In the genomic region with DNA sequence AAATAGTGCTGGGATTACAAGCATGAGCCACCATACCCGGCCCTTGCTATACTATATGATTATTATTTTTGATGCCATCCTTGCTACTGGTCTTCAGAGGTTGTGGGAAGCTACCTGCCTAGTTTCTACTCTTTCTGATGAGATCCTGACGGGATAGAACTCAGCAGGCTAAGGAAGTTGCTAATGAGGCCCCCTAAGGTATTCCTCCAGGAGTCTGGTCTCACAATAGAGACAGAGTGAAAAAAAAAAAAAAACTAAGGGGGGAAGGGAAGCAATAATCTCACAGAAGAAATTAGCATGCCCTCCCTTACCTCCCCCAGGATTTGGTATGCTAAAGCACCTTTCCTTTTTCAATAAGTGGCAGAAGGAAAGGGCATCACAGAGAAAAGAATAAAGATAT, we compare ENCODE assay signal across 19 cellular contexts. TPM values are rescaled to one million over a fixed set of nuclear protein-coding genes. Genes with fewer than 3 reads are reported as not detected.
DNase-seq lines count a peak whose midpoint lies in the region; ATAC-seq and TF ChIP-seq lines count a peak whose summit lies in the region.
"Had no signal": no experiment of that assay in that cellular context is flagged by ENCODE, and none has a peak within 500 bp of the region (broad histone marks: within the 10 kb centered on the region; RNA-seq: fewer than 3 reads in every experiment).

No MANE protein-coding gene starts in this region.

- no peak overlapping the region for H3K4me3 Mint-ChIP-seq in nephron
- H3K4me3 Mint-ChIP-seq: CD4-positive, CD25-positive, alpha-beta regulatory T cell had no signal

- H3K9ac ChIP-seq in ES-I3 (ENCODE audit: low read depth, low read length) = peak overlapping the region; percentile 19; the same call in 1 of the 2 replicates
- H3K9ac ChIP-seq in NT2/D1 (ENCODE audit: insufficient read length, low read depth) = no peak overlapping the region

- no peaks in the 10 kb centered on the region for H3K9me3 Mint-ChIP-seq in nephron
- H3K9me3 Mint-ChIP-seq: CD4-positive, CD25-positive, alpha-beta regulatory T cell had no signal

- H3K4me3 ChIP-seq in NT2/D1 (ENCODE audit: insufficient read length, low read depth) (no peak overlapping the region), prostate gland (no peak overlapping the region)

- in situ Hi-C loops in KBM-7 (cut with MboI; ENCODE audit: low pct_unique_long_range_greater_than_20kb, low sequenced_read_pairs) = no loop called here

- 89% methylated on average over 2 of the region's 2 CpGs for WGBS in prostate gland

- TF ChIP-seq POLR2A in prostate gland (IDR thresholded peaks at IDR 0.05) = no peak

- intact Hi-C loops in prostate gland (cut with DNase I) = loop anchor here (10.0 kb wide), 1 partner anchor 231 kb away; no protein-coding TSS in a partner anchor

- H3K4me1 ChIP-seq in ES-I3 (ENCODE audit: insufficient read depth, low read length) = peaks cover 30% of the 10 kb centered on the region
- peaks cover 30% of the 10 kb centered on the region for H3K4me1 ChIP-seq in NT2/D1 (ENCODE audit: insufficient read depth, insufficient read length)
- peaks cover 7% of the 10 kb centered on the region for H3K4me1 ChIP-seq in prostate gland (replicated peaks)

- H3K27ac Mint-ChIP-seq in nephron = peak overlapping the region in 2 of 3 experiments; percentile 54 to 84
- H3K27ac Mint-ChIP-seq: CD4-positive, CD25-positive, alpha-beta regulatory T cell had no signal

- ATAC-seq in HG02763 (IDR thresholded peaks at IDR 0.05; ENCODE audit: unreplicated experiment) = no peak
- ATAC-seq: HepG2 had no signal

- H3K36me3 ChIP-seq in ES-I3 (ENCODE audit: insufficient read depth, low read length) (peaks cover 18% of the 10 kb centered on the region), NT2/D1 (ENCODE audit: insufficient read depth, insufficient read length, low read length) (peaks cover 76% of the 10 kb centered on the region), prostate gland (peaks cover 0 to 5% of the 10 kb centered on the region in 2 donors)

- H3K4me1 Mint-ChIP-seq in nephron = peaks cover 21% of the 10 kb centered on the region

- no peak for TF ChIP-seq CTCF in nephron (IDR thresholded peaks at IDR 0.05; ENCODE audit: unreplicated experiment in 3 of 3)
- TF ChIP-seq CTCF in prostate gland (IDR thresholded peaks at IDR 0.05) = no peak

- DNase-seq in NT2/D1 (ENCODE audit: low read depth, low spot score) (peak; percentile 92), iPS DF 4.7 (ENCODE audit: extremely low read depth, low spot score) (peak; percentile 84), KBM-7 (no peak), HPDE6-E6E7 (ENCODE audit: extremely low spot score) (no peak), prostate gland (ENCODE audit: low spot score) (no peak)
- DNase-seq: CD4-positive, CD25-positive, alpha-beta regulatory T cell; COR-L47; HCEC 1CT; KG1; NCI-H1105 treated with DMSO at 0.1 percent for 48 hours; NCI-H1694 treated with DMSO at 0.1 percent for 48 hours; NCI-H748 treated with DMSO at 0.1 percent for 48 hours; NK-92 treated with Interleukin-12 subunit alpha and Interleukin-12 subunit beta, amount 100 ng/mL, for 24 hours; Right ventricle myocardium superior had no signal

- no peaks in the 10 kb centered on the region for H3K27me3 Mint-ChIP-seq in nephron (ENCODE audit: low read depth)
- H3K27me3 Mint-ChIP-seq: CD4-positive, CD25-positive, alpha-beta regulatory T cell had no signal

- peaks cover 73% of the 10 kb centered on the region for H3K36me3 Mint-ChIP-seq in nephron (ENCODE audit: low read depth)

- H3K27me3 ChIP-seq in NT2/D1 (ENCODE audit: insufficient read depth, insufficient read length) (no peaks in the 10 kb centered on the region), prostate gland (replicated peaks; ENCODE audit: insufficient read depth) (no peaks in the 10 kb centered on the region)
- H3K27me3 ChIP-seq: BE2C had no signal

- no peaks in the 10 kb centered on the region for H3K9me3 ChIP-seq in ES-I3 (ENCODE audit: control insufficient read depth, insufficient read depth, low read length)
- H3K9me3 ChIP-seq in NT2/D1 (ENCODE audit: insufficient read depth, low read length) = no peaks in the 10 kb centered on the region
- H3K9me3 ChIP-seq in prostate gland = no peaks in the 10 kb centered on the region
- H3K9me3 ChIP-seq: BE2C had no signal

- H3K27ac ChIP-seq in prostate gland = no peak overlapping the region

RNA-seq across cellular contexts. Expression of gene INTS3, which starts 17.6 kb away (rescaled TPM):
- total RNA-seq in prostate gland = 10 to 100 TPM; 26.1 to 70.0 TPM

RNA-seq across cellular contexts. Expression of gene SLC27A3, which starts 29.8 kb away (rescaled TPM):
- 10 to 100 TPM; 27.4 to 30.9 TPM for total RNA-seq in prostate gland

Comparison
In these comparisons a context has a peak if more than half of its experiments do, and no peak if none do; other contexts are left out.
1. DNase-seq: peak in NT2/D1 (single experiment) and iPS DF 4.7 (single experiment); none in KBM-7 (single experiment), HPDE6-E6E7 (single experiment) and prostate gland (single experiment).